ENCODE assay signal across 8 cellular contexts in the genomic region with DNA sequence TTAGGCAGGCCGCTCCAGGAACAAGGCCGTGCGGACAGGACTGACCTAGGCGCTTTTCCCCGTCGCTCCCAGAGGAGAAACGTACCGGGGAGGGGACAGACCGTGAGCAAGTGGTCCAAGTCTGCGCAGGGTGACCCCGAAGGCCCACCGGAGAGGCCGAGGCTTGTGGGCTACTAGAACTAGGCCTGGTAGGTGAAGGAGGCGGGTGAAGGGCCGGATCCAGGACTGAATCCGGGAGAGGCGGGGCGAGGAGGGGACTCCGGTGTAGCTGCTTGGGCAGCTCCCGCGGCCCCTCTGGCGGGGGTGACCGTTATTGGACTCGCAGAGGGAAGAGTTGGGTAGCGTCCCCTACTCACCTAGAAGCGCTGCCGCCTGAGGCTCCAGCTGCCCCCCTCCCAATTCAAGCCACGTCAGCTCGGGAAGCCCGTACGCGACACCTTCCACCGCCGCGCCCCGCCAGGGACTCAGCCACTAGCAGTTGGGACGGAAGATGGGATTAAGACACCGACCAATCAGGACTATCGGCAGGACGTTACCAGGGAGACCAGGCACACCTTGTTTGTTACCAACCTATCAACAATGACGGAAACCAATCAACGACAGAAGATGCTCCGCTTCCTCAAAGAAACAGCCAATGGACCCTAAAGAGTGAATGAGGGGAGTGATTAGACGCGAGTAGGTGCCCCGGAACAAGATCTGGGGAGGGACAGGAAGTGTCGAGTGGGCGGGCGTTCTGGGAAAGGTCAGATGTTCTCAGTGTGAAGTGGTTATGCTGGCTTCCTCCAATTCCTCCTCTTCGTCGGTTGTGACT. TPM values are rescaled to one million over a fixed set of nuclear protein-coding genes. Genes with fewer than 3 reads are reported as not detected.
A peak's percentile ranks its signal among the peaks of the same experiment; 100 is the strongest.
DNase-seq lines count a peak whose midpoint lies in the region; ATAC-seq and TF ChIP-seq lines count a peak whose summit lies in the region.

A gene with protein sequence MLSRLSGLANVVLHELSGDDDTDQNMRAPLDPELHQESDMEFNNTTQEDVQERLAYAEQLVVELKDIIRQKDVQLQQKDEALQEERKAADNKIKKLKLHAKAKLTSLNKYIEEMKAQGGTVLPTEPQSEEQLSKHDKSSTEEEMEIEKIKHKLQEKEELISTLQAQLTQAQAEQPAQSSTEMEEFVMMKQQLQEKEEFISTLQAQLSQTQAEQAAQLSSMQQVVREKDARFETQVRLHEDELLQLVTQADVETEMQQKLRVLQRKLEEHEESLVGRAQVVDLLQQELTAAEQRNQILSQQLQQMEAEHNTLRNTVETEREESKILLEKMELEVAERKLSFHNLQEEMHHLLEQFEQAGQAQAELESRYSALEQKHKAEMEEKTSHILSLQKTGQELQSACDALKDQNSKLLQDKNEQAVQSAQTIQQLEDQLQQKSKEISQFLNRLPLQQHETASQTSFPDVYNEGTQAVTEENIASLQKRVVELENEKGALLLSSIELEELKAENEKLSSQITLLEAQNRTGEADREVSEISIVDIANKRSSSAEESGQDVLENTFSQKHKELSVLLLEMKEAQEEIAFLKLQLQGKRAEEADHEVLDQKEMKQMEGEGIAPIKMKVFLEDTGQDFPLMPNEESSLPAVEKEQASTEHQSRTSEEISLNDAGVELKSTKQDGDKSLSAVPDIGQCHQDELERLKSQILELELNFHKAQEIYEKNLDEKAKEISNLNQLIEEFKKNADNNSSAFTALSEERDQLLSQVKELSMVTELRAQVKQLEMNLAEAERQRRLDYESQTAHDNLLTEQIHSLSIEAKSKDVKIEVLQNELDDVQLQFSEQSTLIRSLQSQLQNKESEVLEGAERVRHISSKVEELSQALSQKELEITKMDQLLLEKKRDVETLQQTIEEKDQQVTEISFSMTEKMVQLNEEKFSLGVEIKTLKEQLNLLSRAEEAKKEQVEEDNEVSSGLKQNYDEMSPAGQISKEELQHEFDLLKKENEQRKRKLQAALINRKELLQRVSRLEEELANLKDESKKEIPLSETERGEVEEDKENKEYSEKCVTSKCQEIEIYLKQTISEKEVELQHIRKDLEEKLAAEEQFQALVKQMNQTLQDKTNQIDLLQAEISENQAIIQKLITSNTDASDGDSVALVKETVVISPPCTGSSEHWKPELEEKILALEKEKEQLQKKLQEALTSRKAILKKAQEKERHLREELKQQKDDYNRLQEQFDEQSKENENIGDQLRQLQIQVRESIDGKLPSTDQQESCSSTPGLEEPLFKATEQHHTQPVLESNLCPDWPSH (N-terminal part only) (minus strand): TSS at position 466 of the 811 bp plus-strand sequence. CDS start 18,770 bp downstream, outside the sequence.

- H3K36me3 Mint-ChIP-seq in H9 (ENCODE audit: insufficient read depth in 1 of 3, low read depth in 3 of 3) (no peaks in the 10 kb centered on the region), nephron progenitor cell (ENCODE audit: low read depth) (no peaks in the 10 kb centered on the region)

- H3K23ac ChIP-seq in H9 (ENCODE audit: insufficient read length, low read depth, low read length) = no peak within 1 kb of the TSS

- peaks cover 2% of the 10 kb centered on the region; the same call in 1 of the 2 replicates for H3K79me2 ChIP-seq in H9 (ENCODE audit: insufficient read depth, low read length)

- no peak within 1 kb of the TSS; a peak in 1 of 7 replicates for H3K27ac Mint-ChIP-seq in H9
- no peak within 1 kb of the TSS for H3K27ac Mint-ChIP-seq in nephron progenitor cell
- no peak within 1 kb of the TSS for H3K27ac Mint-ChIP-seq in stimulated activated naive CD8-positive, alpha-beta T cell treated with anti-CD3 and anti-CD28 coated beads, Interleukin-15, amount 100 ng/mL, for 72 hours

- H3K9me3 Mint-ChIP-seq in H9 (no peaks in the 10 kb centered on the region), nephron progenitor cell (no peaks in the 10 kb centered on the region)
- H3K9me3 Mint-ChIP-seq in stimulated activated naive CD8-positive, alpha-beta T cell treated with anti-CD3 and anti-CD28 coated beads, Interleukin-15, amount 100 ng/mL, for 72 hours = no peaks in the 10 kb centered on the region

- H3K27me3 ChIP-seq in H9 (ENCODE audit: insufficient read depth, low read length) = no peaks in the 10 kb centered on the region

- H4K20me1 ChIP-seq in H9 (ENCODE audit: control insufficient read depth, insufficient read depth, insufficient read length) = no peaks in the 10 kb centered on the region

- H3K9ac ChIP-seq in ES-I3 (ENCODE audit: low read depth, low read length) = peak within 1 kb of the TSS; percentile 94
- H3K9ac ChIP-seq in H9 (ENCODE audit: extremely low read depth, insufficient read length, low read length) = peak within 1 kb of the TSS; percentile 87

- no peak within 1 kb of the TSS; the same call in 1 of the 2 replicates for H3K4ac ChIP-seq in H9 (ENCODE audit: low read depth, low read length)

- no peak within 1 kb of the TSS for H4K5ac ChIP-seq in H9 (ENCODE audit: insufficient read length, low read depth, low read length)

- no peak within 1 kb of the TSS for H2AK5ac ChIP-seq in H9 (ENCODE audit: insufficient read length, low read length)

- H3K23me2 ChIP-seq in H9 (ENCODE audit: insufficient read length, low read depth, low read length, poor library complexity, severe bottlenecking) = peaks cover 10% of the 10 kb centered on the region

- H3K79me1 ChIP-seq in H9 (ENCODE audit: insufficient read depth, low read depth, low read length, poor library complexity, severe bottlenecking) = no peaks in the 10 kb centered on the region

- no peak within 1 kb of the TSS for H3K56ac ChIP-seq in H9 (ENCODE audit: insufficient read length, low read depth, low read length)

- peak; percentile 96 for TF ChIP-seq POLR2A in Raji (IDR thresholded peaks at IDR 0.05; ENCODE audit: insufficient read depth, low read depth, low read length)

- peak within 1 kb of the TSS; percentile 28 for H3K27ac ChIP-seq in H9 (ENCODE audit: insufficient read length, low read depth, low read length)

- H3K4me1 Mint-ChIP-seq in H9 (peaks cover 3 to 7% of the 10 kb centered on the region in 2 experiments; a peak in 3 of 4 replicates), nephron progenitor cell (no peaks in the 10 kb centered on the region)
- H3K4me1 Mint-ChIP-seq in stimulated activated naive CD8-positive, alpha-beta T cell treated with anti-CD3 and anti-CD28 coated beads, Interleukin-15, amount 100 ng/mL, for 72 hours = peaks cover 5% of the 10 kb centered on the region

- no peaks in the 10 kb centered on the region for H3K9me3 ChIP-seq in ES-I3 (ENCODE audit: control insufficient read depth, insufficient read depth, low read length)
- no peaks in the 10 kb centered on the region for H3K9me3 ChIP-seq in H9 (ENCODE audit: control insufficient read depth, low read depth, low read length)

- H3K36me3 ChIP-seq in ES-I3 (ENCODE audit: insufficient read depth, low read length) = no peaks in the 10 kb centered on the region

- ATAC-seq in stimulated activated naive CD8-positive, alpha-beta T cell treated with anti-CD3 and anti-CD28 coated beads, Interleukin-15, amount 100 ng/mL, for 72 hours = peak; percentile 97

- no CpG with 5 or more reads among the region's 51 CpGs for WGBS in H9 (ENCODE audit: extremely low coverage, insufficient read length, low lambda C conversion rate)

- H2BK12ac ChIP-seq in H9 (ENCODE audit: insufficient read length, low read depth, low read length) = no peak within 1 kb of the TSS

- H3K4me3 Mint-ChIP-seq in H9 (no peak within 1 kb of the TSS), nephron progenitor cell (no peak within 1 kb of the TSS)
- no peak within 1 kb of the TSS for H3K4me3 Mint-ChIP-seq in stimulated activated naive CD8-positive, alpha-beta T cell treated with anti-CD3 and anti-CD28 coated beads, Interleukin-15, amount 100 ng/mL, for 72 hours

- no peak within 1 kb of the TSS for H2BK15ac ChIP-seq in H9 (ENCODE audit: low read depth, low read length)

- peak; percentile 98 for DNase-seq in H9
- DNase-seq in M059J (ENCODE audit: low read depth) = peak; percentile 100
- peak; percentile 87 for DNase-seq in activated T-helper 9 cell treated with anti-CD3 and anti-CD28 coated beads, Interleukin-2, amount 50 U/mL, for 16 hours (ENCODE audit: low read depth)
- peak; percentile 99 for DNase-seq in fibroblast of the conjunctiva (ENCODE audit: low read depth)
- DNase-seq in nephron progenitor cell = peak; percentile 86
- peak; percentile 86 to 93 for DNase-seq in stimulated activated naive CD8-positive, alpha-beta T cell treated with anti-CD3 and anti-CD28 coated beads, Interleukin-15, amount 100 ng/mL, for 72 hours

- TF ChIP-seq CTCF in H9 (conservative IDR thresholded peaks at IDR 0.05) = no peak
- no peak for TF ChIP-seq CTCF in nephron progenitor cell (IDR thresholded peaks at IDR 0.05)

- H3K4me2 ChIP-seq in H9 (ENCODE audit: insufficient read depth, insufficient read length, low read length) = peak within 1 kb of the TSS; percentile 94

- H2BK120ac ChIP-seq in H9 (ENCODE audit: low read depth, low read length, poor library complexity, severe bottlenecking) = no peak within 1 kb of the TSS

- H3K4me1 ChIP-seq in ES-I3 (ENCODE audit: insufficient read depth, low read length) (peaks cover 3% of the 10 kb centered on the region; the same call in 1 of the 2 replicates), H9 (ENCODE audit: insufficient read depth, low read length) (no peaks in the 10 kb centered on the region)

- peak within 1 kb of the TSS; percentile 99 for H3K18ac ChIP-seq in H9 (ENCODE audit: insufficient read length, low read depth, low read length)

- peak within 1 kb of the TSS; percentile 99 for H3K14ac ChIP-seq in H9 (ENCODE audit: insufficient read depth, low read length)

- no peak within 1 kb of the TSS for H3T11ph ChIP-seq in H9 (ENCODE audit: low read length)

- no peak within 1 kb of the TSS for H2BK5ac ChIP-seq in H9 (ENCODE audit: insufficient read length, low read length)

- H2BK20ac ChIP-seq in H9 (ENCODE audit: low read depth, low read length, poor library complexity, severe bottlenecking) = no peak within 1 kb of the TSS

- H3K27me3 Mint-ChIP-seq in H9 (ENCODE audit: low read depth) (no peaks in the 10 kb centered on the region; the same call in none of the 2 replicates), nephron progenitor cell (ENCODE audit: low read depth, poor library complexity) (peaks cover 37% of the 10 kb centered on the region)
- peaks cover 18% of the 10 kb centered on the region for H3K27me3 Mint-ChIP-seq in stimulated activated naive CD8-positive, alpha-beta T cell treated with anti-CD3 and anti-CD28 coated beads, Interleukin-15, amount 100 ng/mL, for 72 hours

- no peak within 1 kb of the TSS for H4K8ac ChIP-seq in H9 (replicated peaks; ENCODE audit: insufficient read length, low read depth, low read length)

- no peak within 1 kb of the TSS for H4K91ac ChIP-seq in H9 (ENCODE audit: insufficient read length, low read depth, low read length)

- no peak within 1 kb of the TSS for H2AFZ ChIP-seq in H9 (ENCODE audit: low read length)

RNA-seq across cellular contexts. Expression of the gene that starts here (rescaled TPM):
- 25.8 and 31.4 TPM in 2 replicates for total RNA-seq in H9 (2021)
- total RNA-seq in M059J (2014; rRNA removed; shearing (Covaris generic)) = 16.4 and 30.4 TPM in 2 replicates

Comparison
In these comparisons a context has a peak if more than half of its experiments do, and no peak if none do; other contexts are left out.
1. Peak in every context shown above with its lines: DNase-seq, ATAC-seq and H3K27ac ChIP-seq.